In genomic region chr1:150009604-150010387, GRCh38 we compare ENCODE assay signal across 1 cellular context.
TF ChIP-seq lines count a peak whose summit lies in the region.

No MANE protein-coding gene starts in this region.

TF ChIP-seq in HCT116, 20 proteins besides CTCF, POLR2A, EP300 and RAD21 (continued from another document):
- TF ChIP-seq REST (IDR thresholded peaks at IDR 0.05; ENCODE audit: low read depth) (no peak), SP1 (IDR thresholded peaks at IDR 0.05; ENCODE audit: low read depth) (no peak), SIN3A (IDR thresholded peaks at IDR 0.05; ENCODE audit: low read depth) (no peak), ELF1 (IDR thresholded peaks at IDR 0.05; ENCODE audit: borderline replicate concordance, low read depth) (no peak)
TF ChIP-seq in HCT116: peak in this region for 0.
